Comparison of ENCODE assay signal across 9 cellular contexts in the genomic region with DNA sequence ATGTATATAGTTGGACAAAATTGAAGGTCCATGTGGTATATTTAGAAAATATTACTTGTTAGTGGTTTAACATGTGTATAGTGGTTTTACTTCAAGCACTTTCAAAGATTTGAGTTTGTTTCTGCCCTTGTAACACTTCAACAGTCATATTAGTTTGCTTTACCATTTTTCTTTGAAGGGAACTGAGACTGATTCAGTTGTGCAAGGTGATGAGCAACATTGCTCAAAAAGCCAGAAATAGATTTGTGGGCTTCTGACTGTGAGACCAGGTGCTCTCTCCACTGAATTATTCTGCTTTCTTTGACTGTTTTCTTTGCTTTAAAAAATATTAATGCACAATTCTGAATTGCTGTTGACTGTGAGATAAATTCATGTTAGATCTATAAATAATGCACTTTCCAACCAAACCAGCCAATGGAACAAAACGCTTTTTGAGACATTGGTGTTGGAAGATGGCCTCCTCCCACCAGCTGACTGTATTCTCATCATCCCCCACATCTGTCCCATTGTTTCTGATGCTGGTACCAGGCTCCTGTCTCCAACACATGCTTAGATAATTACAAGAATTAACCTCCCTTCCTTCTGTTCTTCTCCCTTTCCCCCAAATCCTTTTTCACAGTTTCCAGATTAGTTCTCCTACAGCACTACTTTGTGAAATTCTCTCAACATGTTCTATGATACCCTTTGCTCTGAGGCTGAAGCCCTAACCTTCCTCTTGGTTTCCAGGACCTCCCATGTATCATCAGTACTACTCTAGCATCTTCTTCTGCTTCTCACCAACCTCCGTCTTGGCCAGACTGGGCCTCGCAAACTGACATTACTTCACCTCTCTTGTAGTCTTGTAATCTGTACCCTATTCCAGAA. TPM values are rescaled to one million over a fixed set of nuclear protein-coding genes. Genes with fewer than 3 reads are reported as not detected.
A peak's percentile ranks its signal among the peaks of the same experiment; 100 is the strongest.
DNase-seq lines count a peak whose midpoint lies in the region; ATAC-seq and TF ChIP-seq lines count a peak whose summit lies in the region.
"Had no signal": no experiment of that assay in that cellular context is flagged by ENCODE, and none has a peak within 500 bp of the region (broad histone marks: within the 10 kb centered on the region; RNA-seq: fewer than 3 reads in every experiment).

No MANE protein-coding gene starts in this region.

- TF ChIP-seq CTCF in GM12875 (IDR thresholded peaks at IDR 0.05; ENCODE audit: borderline replicate concordance, insufficient read depth, low read depth, low read length) (no peak), progenitor cell of endocrine pancreas (IDR thresholded peaks at IDR 0.05; ENCODE audit: unreplicated experiment) (no peak), osteoblast (IDR thresholded peaks at IDR 0.05; ENCODE audit: extremely low read depth, low read depth, low read length) (no peak), SK-N-SH (IDR thresholded peaks at IDR 0.05) (no peak)

- TF ChIP-seq EP300 in SK-N-SH (IDR thresholded peaks at IDR 0.05; ENCODE audit: borderline replicate concordance in 1 of 2, low read depth in 1 of 2, low read length in 1 of 2) = no peak

- H3K27me3 Mint-ChIP-seq in activated naive CD8-positive, alpha-beta T cell treated with anti-CD3 and anti-CD28 coated beads, Interleukin-2, amount 50 U/mL, for 24 hours = no peaks in the 10 kb centered on the region
- H3K27me3 Mint-ChIP-seq in progenitor cell of endocrine pancreas = no peaks in the 10 kb centered on the region

- H3K79me2 ChIP-seq in osteoblast (ENCODE audit: insufficient read depth, low read length) (no peaks in the 10 kb centered on the region), SK-N-SH (ENCODE audit: insufficient read depth) (no peaks in the 10 kb centered on the region; the same call in 1 of the 2 replicates)

- POLR2A ChIA-PET in SK-N-SH (lab: Yijun Ruan, JAX) = no interaction called here

- H3K4me3 ChIP-seq in GM12875 (ENCODE audit: low read depth, low read length) = peak overlapping the region; percentile 21
- no peak overlapping the region for H3K4me3 ChIP-seq in osteoblast (ENCODE audit: insufficient read depth, low read length)
- no peak overlapping the region for H3K4me3 ChIP-seq in SK-N-SH (ENCODE audit: low read depth in 2 of 2, low read length in 1 of 2)

- H3F3A ChIP-seq in SK-N-SH (replicated peaks; ENCODE audit: insufficient read depth) = peaks cover 6% of the 10 kb centered on the region

- no peak overlapping the region for H2AFZ ChIP-seq in osteoblast (ENCODE audit: low read length)
- H2AFZ ChIP-seq in SK-N-SH (ENCODE audit: low read depth) = no peak overlapping the region

- DNase-seq in activated naive CD8-positive, alpha-beta T cell treated with anti-CD3 and anti-CD28 coated beads, Interleukin-2, amount 50 U/mL, for 24 hours = no peak
- no peak for DNase-seq in progenitor cell of endocrine pancreas (ENCODE audit: low spot score, unreplicated experiment)
- no peak for DNase-seq in dermis blood vessel endothelial cell
- DNase-seq in osteoblast (ENCODE audit: insufficient read length, low spot score, missing footprints) = no peak
- DNase-seq in SK-N-SH = no peak
- DNase-seq: stimulated activated CD8-positive, alpha-beta memory T cell treated with anti-CD3 and anti-CD28 coated beads, Interleukin-4, amount 100 ng/mL, for 48 hours had no signal

- H3K27ac ChIP-seq in osteoblast (ENCODE audit: low read depth, low read length) = no peak overlapping the region
- no peak overlapping the region for H3K27ac ChIP-seq in SK-N-SH (ENCODE audit: low read depth in 2 of 2, low read length in 1 of 2)

- H3K27me3 ChIP-seq in osteoblast (ENCODE audit: insufficient read depth, low read length) = no peaks in the 10 kb centered on the region
- H3K27me3 ChIP-seq in SK-N-SH (ENCODE audit: insufficient read depth) = no peaks in the 10 kb centered on the region

- H4K20me1 ChIP-seq in osteoblast (ENCODE audit: insufficient read depth, low read length) (no peaks in the 10 kb centered on the region), SK-N-SH (ENCODE audit: insufficient read depth) (no peaks in the 10 kb centered on the region)

- H3K9me3 Mint-ChIP-seq in activated naive CD8-positive, alpha-beta T cell treated with anti-CD3 and anti-CD28 coated beads, Interleukin-2, amount 50 U/mL, for 24 hours = no peaks in the 10 kb centered on the region
- no peaks in the 10 kb centered on the region for H3K9me3 Mint-ChIP-seq in progenitor cell of endocrine pancreas (ENCODE audit: low read depth)

- H3K4me1 ChIP-seq in osteoblast (ENCODE audit: insufficient read depth, low read length) (peaks cover 10% of the 10 kb centered on the region), SK-N-SH (ENCODE audit: control insufficient read depth in 1 of 2, insufficient read depth in 2 of 2, low read depth in 1 of 2, low read length in 1 of 2) (no peaks in the 10 kb centered on the region)

- H3K27ac Mint-ChIP-seq in activated naive CD8-positive, alpha-beta T cell treated with anti-CD3 and anti-CD28 coated beads, Interleukin-2, amount 50 U/mL, for 24 hours = peak overlapping the region; percentile 84
- H3K27ac Mint-ChIP-seq in progenitor cell of endocrine pancreas = no peak overlapping the region

- H3K9me3 ChIP-seq in osteoblast (ENCODE audit: low read depth, low read length) = no peaks in the 10 kb centered on the region
- H3K9me3 ChIP-seq in SK-N-SH = no peaks in the 10 kb centered on the region

- H3K36me3 ChIP-seq in osteoblast (ENCODE audit: insufficient read depth, low read length) (no peaks in the 10 kb centered on the region), SK-N-SH (replicated peaks in 1 of 2; ENCODE audit: control insufficient read depth in 1 of 2, insufficient read depth in 2 of 2, low read length in 1 of 2) (no peaks in the 10 kb centered on the region)

- CTCF ChIA-PET in SK-N-SH (lab: Yijun Ruan, JAX) = no interaction called here

- no peaks in the 10 kb centered on the region for H3K9me2 ChIP-seq in SK-N-SH

- peak overlapping the region; percentile 38 for H3K4me3 Mint-ChIP-seq in activated naive CD8-positive, alpha-beta T cell treated with anti-CD3 and anti-CD28 coated beads, Interleukin-2, amount 50 U/mL, for 24 hours
- no peak overlapping the region for H3K4me3 Mint-ChIP-seq in progenitor cell of endocrine pancreas (ENCODE audit: low read depth)

- no peak overlapping the region for H3K4me2 ChIP-seq in osteoblast (ENCODE audit: insufficient read depth, low read length)
- H3K4me2 ChIP-seq in SK-N-SH = no peak overlapping the region

- peaks cover 84% of the 10 kb centered on the region for H3K4me1 Mint-ChIP-seq in activated naive CD8-positive, alpha-beta T cell treated with anti-CD3 and anti-CD28 coated beads, Interleukin-2, amount 50 U/mL, for 24 hours
- H3K4me1 Mint-ChIP-seq in progenitor cell of endocrine pancreas (ENCODE audit: low read depth) = peaks cover 8% of the 10 kb centered on the region

- H3K36me3 Mint-ChIP-seq in activated naive CD8-positive, alpha-beta T cell treated with anti-CD3 and anti-CD28 coated beads, Interleukin-2, amount 50 U/mL, for 24 hours (ENCODE audit: low read depth) = peaks cover 2% of the 10 kb centered on the region
- no peaks in the 10 kb centered on the region for H3K36me3 Mint-ChIP-seq in progenitor cell of endocrine pancreas (ENCODE audit: insufficient read depth)

- no peak for TF ChIP-seq RAD21 in SK-N-SH (IDR thresholded peaks at IDR 0.05; ENCODE audit: low read length)

- peak; percentile 85 for ATAC-seq in GM19468 (IDR thresholded peaks at IDR 0.05; ENCODE audit: extremely low read depth, unreplicated experiment)
- peak; percentile 98 for ATAC-seq in HG03175 (IDR thresholded peaks at IDR 0.05; ENCODE audit: unreplicated experiment)
- ATAC-seq in activated naive CD8-positive, alpha-beta T cell treated with anti-CD3 and anti-CD28 coated beads, Interleukin-2, amount 50 U/mL, for 24 hours = peak; percentile 54

- WGBS in SK-N-SH (ENCODE audit: low lambda C conversion rate) = 92% methylated on average over 3 of the region's 3 CpGs

- H3K9ac ChIP-seq in SK-N-SH = no peak overlapping the region

TF ChIP-seq in SK-N-SH, 30 proteins besides CTCF, POLR2A, EP300 and RAD21 (continues in another document):
- TF ChIP-seq MAX (IDR thresholded peaks at IDR 0.05; ENCODE audit: low read depth) = no peak
- TF ChIP-seq, protein P1, sequence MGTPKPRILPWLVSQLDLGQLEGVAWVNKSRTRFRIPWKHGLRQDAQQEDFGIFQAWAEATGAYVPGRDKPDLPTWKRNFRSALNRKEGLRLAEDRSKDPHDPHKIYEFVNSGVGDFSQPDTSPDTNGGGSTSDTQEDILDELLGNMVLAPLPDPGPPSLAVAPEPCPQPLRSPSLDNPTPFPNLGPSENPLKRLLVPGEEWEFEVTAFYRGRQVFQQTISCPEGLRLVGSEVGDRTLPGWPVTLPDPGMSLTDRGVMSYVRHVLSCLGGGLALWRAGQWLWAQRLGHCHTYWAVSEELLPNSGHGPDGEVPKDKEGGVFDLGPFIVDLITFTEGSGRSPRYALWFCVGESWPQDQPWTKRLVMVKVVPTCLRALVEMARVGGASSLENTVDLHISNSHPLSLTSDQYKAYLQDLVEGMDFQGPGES (IDR thresholded peaks at IDR 0.05; ENCODE audit: low read depth, low read length) = no peak
- TF ChIP-seq TEAD4 (IDR thresholded peaks at IDR 0.05; ENCODE audit: borderline replicate concordance, insufficient read depth) = no peak
- no peak for TF ChIP-seq CHD2 (IDR thresholded peaks at IDR 0.05; ENCODE audit: low read length, partially characterized antibody)
- TF ChIP-seq GATA2 (CRISPR knock-in tag; IDR thresholded peaks at IDR 0.05) = no peak
- no peak for TF ChIP-seq RCOR1 (IDR thresholded peaks at IDR 0.05; ENCODE audit: low read length)
- no peak for TF ChIP-seq NRF1 (IDR thresholded peaks at IDR 0.05; ENCODE audit: low read depth, low read length)
- no peak for TF ChIP-seq PBX3 (IDR thresholded peaks at IDR 0.05)
- no peak for TF ChIP-seq FOSL2 (IDR thresholded peaks at IDR 0.05; ENCODE audit: borderline replicate concordance, low read depth)
- TF ChIP-seq JUND (IDR thresholded peaks at IDR 0.05) = no peak
- no peak for TF ChIP-seq TCF12 (IDR thresholded peaks at IDR 0.05)

RNA-seq across cellular contexts. Expression of gene PLCL2, which starts 27.9 kb away (rescaled TPM):
- total RNA-seq in progenitor cell of endocrine pancreas (10.8 and 11.3 TPM in 2 replicates), dermis blood vessel endothelial cell (12.4 and 14.8 TPM in 2 replicates), osteoblast (5.1 and 6.5 TPM in 2 replicates)
- 0.85 and 1.1 TPM in 2 replicates for polyA plus RNA-seq in SK-N-SH (2012; rRNA removed)
- 1.3 TPM in 2 replicates for polyA plus RNA-seq in SK-N-SH (2012; cell fraction: cytosol; rRNA removed)
- polyA plus RNA-seq in SK-N-SH (2012; cell fraction: nucleus; rRNA removed) = 0.83 and 1.0 TPM in 2 replicates
